In genomic region chr7:23332881-23333612, GRCh38 we compare ENCODE assay signal across 13 cellular contexts. TPM values are rescaled to one million over a fixed set of nuclear protein-coding genes. Genes with fewer than 3 reads are reported as not detected.
DNase-seq lines count a peak whose midpoint lies in the region; ATAC-seq, FAIRE-seq and TF ChIP-seq lines count a peak whose summit lies in the region.
"Had no signal": no experiment of that assay in that cellular context is flagged by ENCODE, and none has a peak within 500 bp of the region (broad histone marks: within the 10 kb centered on the region; RNA-seq: fewer than 3 reads in every experiment).

No MANE protein-coding gene starts in this region.

- peak overlapping the region; percentile 87 for H3K27ac Mint-ChIP-seq in osteocyte (ENCODE audit: unreplicated experiment)
- H3K27ac Mint-ChIP-seq in glutamatergic neuron (ENCODE audit: unreplicated experiment), result no peak overlapping the region
- H3K27ac Mint-ChIP-seq: naive thymus-derived CD8-positive, alpha-beta T cell had no signal

- H3K9me3 Mint-ChIP-seq in osteocyte (ENCODE audit: unreplicated experiment), result peaks cover 7% of the 10 kb centered on the region
- peaks cover 1% of the 10 kb centered on the region for H3K9me3 Mint-ChIP-seq in glutamatergic neuron (ENCODE audit: unreplicated experiment)

- H3K4me1 Mint-ChIP-seq in osteocyte (ENCODE audit: unreplicated experiment) (peaks cover 51% of the 10 kb centered on the region), glutamatergic neuron (ENCODE audit: low read depth, unreplicated experiment) (peaks cover 4% of the 10 kb centered on the region)

- TF ChIP-seq CTCF in fibroblast of villous mesenchyme (IDR thresholded peaks at IDR 0.05; ENCODE audit: insufficient read depth, low read depth, low read length) (no peak), osteocyte (IDR thresholded peaks at IDR 0.05) (no peak), glutamatergic neuron (IDR thresholded peaks at IDR 0.05; ENCODE audit: partially characterized antibody, unreplicated experiment) (no peak)

- H3K4me3 ChIP-seq in SK-N-MC (no peak overlapping the region), fibroblast of villous mesenchyme (ENCODE audit: low read depth, low read length) (no peak overlapping the region)

- peak overlapping the region; percentile 49; the same call in 1 of the 2 replicates for H3K27ac ChIP-seq in SK-N-MC
- H3K27ac ChIP-seq: VCaP had no signal

- peaks cover 39% of the 10 kb centered on the region for H3K36me3 Mint-ChIP-seq in osteocyte (ENCODE audit: unreplicated experiment)
- H3K36me3 Mint-ChIP-seq in glutamatergic neuron (ENCODE audit: unreplicated experiment), result no peaks in the 10 kb centered on the region

- no peak for DNase-seq in SK-N-MC (ENCODE audit: low read depth, low spot score)
- DNase-seq in fibroblast of villous mesenchyme (ENCODE audit: low read depth), result peak; percentile 70
- DNase-seq in osteocyte (ENCODE audit: extremely low spot score, unreplicated experiment), result no peak
- no peak for DNase-seq in glutamatergic neuron
- DNase-seq in DMS53 treated with DMSO at 0.1 percent for 48 hours (lab: John Stamatoyannopoulos, UW; ENCODE audit: unreplicated experiment), result no peak
- DNase-seq: Caco-2; naive thymus-derived CD8-positive, alpha-beta T cell; NCI-H187 treated with DMSO at 0.1 percent for 48 hours had no signal

- no peaks in the 10 kb centered on the region for H3K27me3 Mint-ChIP-seq in osteocyte (ENCODE audit: unreplicated experiment)
- H3K27me3 Mint-ChIP-seq in glutamatergic neuron (ENCODE audit: unreplicated experiment), result no peaks in the 10 kb centered on the region

- ATAC-seq in GM21390 (IDR thresholded peaks at IDR 0.05; ENCODE audit: unreplicated experiment), result no peak
- no peak for ATAC-seq in HG03025 (IDR thresholded peaks at IDR 0.05; ENCODE audit: low FRiP score, unreplicated experiment)
- ATAC-seq: naive thymus-derived CD8-positive, alpha-beta T cell had no signal

- H3K4me3 Mint-ChIP-seq in osteocyte (ENCODE audit: unreplicated experiment) (no peak overlapping the region), glutamatergic neuron (ENCODE audit: unreplicated experiment) (no peak overlapping the region)
- H3K4me3 Mint-ChIP-seq: naive thymus-derived CD8-positive, alpha-beta T cell had no signal

- H3K9ac ChIP-seq in SK-N-MC (ENCODE audit: insufficient read length), result no peak overlapping the region

- peak; percentile 56 for FAIRE-seq in G401.6 (lab: Jason Lieb, UNC)
- FAIRE-seq: colon had no signal

- 0 out of 2 replicates have a peak, but pooled peaks cover 3% of the 10 kb centered on the region for H3K9me3 ChIP-seq in SK-N-MC (ENCODE audit: low read depth, low read length)
- H3K9me3 ChIP-seq: Caco-2 had no signal

- H3K36me3 ChIP-seq in SK-N-MC (ENCODE audit: insufficient read depth, low read length), result peaks cover 83% of the 10 kb centered on the region

RNA-seq across cellular contexts. Expression of gene MALSU1, which starts 33.9 kb away (rescaled TPM):
- total RNA-seq in fibroblast of villous mesenchyme (60.0 and 62.8 TPM in 2 replicates), osteocyte (44.8 and 46.2 TPM in 2 replicates), glutamatergic neuron (ENCODE audit: unreplicated experiment) (46.3 TPM)
